In the genomic region with DNA sequence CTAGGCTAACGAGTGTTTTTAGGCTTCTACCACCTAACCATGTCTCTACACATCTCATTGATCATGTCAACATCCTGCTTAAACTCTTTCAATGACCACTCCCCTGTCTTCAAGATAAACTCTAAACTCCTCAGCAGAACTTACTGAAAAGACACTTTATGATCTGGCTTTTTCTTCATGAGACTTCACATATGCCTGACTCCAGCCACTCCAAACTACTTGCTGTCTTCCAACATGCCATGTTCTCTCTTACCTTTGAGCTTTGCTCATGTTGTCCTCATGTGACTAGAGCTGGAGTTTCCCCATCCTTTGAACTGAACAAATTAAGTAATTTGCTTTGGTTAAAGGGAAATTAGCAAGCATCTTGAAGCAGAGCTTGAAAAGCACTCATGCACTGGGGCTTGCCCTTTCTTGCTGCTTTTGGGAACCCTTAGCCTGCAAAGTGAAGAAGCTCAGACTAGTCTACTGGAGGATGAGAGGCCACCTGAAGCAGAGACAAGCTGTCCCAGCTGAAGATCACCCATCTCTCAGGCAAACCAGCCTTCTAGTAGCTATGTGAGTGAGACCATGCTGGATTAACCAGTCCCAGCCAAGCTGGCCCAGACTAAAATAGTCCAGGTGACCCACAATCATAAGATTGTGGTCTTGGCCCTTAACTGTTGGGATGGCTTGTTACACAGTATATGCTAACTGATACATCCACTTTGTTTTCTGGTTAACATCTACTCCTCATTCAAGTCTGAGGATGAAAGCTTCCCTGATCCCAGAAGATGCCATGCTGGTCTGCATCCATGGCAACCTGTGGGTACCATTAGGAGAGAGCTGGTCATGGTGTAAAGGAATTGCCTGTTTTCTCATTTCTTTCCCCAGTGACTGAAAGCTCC, we compare ENCODE assay signal across 1 cellular context.
TF ChIP-seq lines count a peak whose summit lies in the region.

No MANE protein-coding gene starts in this region.

TF ChIP-seq in GM12878, 131 proteins besides CTCF, POLR2A, EP300 and RAD21 (continued from another document and continues in another):
- TF ChIP-seq, protein P1, sequence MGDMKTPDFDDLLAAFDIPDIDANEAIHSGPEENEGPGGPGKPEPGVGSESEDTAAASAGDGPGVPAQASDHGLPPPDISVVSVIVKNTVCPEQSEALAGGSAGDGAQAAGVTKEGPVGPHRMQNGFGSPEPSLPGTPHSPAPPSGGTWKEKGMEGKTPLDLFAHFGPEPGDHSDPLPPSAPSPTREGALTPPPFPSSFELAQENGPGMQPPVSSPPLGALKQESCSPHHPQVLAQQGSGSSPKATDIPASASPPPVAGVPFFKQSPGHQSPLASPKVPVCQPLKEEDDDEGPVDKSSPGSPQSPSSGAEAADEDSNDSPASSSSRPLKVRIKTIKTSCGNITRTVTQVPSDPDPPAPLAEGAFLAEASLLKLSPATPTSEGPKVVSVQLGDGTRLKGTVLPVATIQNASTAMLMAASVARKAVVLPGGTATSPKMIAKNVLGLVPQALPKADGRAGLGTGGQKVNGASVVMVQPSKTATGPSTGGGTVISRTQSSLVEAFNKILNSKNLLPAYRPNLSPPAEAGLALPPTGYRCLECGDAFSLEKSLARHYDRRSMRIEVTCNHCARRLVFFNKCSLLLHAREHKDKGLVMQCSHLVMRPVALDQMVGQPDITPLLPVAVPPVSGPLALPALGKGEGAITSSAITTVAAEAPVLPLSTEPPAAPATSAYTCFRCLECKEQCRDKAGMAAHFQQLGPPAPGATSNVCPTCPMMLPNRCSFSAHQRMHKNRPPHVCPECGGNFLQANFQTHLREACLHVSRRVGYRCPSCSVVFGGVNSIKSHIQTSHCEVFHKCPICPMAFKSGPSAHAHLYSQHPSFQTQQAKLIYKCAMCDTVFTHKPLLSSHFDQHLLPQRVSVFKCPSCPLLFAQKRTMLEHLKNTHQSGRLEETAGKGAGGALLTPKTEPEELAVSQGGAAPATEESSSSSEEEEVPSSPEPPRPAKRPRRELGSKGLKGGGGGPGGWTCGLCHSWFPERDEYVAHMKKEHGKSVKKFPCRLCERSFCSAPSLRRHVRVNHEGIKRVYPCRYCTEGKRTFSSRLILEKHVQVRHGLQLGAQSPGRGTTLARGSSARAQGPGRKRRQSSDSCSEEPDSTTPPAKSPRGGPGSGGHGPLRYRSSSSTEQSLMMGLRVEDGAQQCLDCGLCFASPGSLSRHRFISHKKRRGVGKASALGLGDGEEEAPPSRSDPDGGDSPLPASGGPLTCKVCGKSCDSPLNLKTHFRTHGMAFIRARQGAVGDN (IDR thresholded peaks at IDR 0.05), result peak; percentile 83
- TF ChIP-seq TAF1 (IDR thresholded peaks at IDR 0.05; ENCODE audit: borderline replicate concordance, low read depth, low read length) (0 out of 2 replicates have a peak, but pooled peaks have one; percentile 15), PML (IDR thresholded peaks at IDR 0.05; ENCODE audit: low read length) (no peak; the same call in 1 of the 2 replicates), NFYA (IDR thresholded peaks at IDR 0.05; ENCODE audit: borderline replicate concordance, low read depth, low read length) (no peak), NR2F1 (conservative IDR thresholded peaks at IDR 0.05) (no peak), CBX3 (IDR thresholded peaks at IDR 0.05; ENCODE audit: borderline replicate concordance, low read depth) (no peak), CREM (IDR thresholded peaks at IDR 0.05; ENCODE audit: low read depth) (no peak), CBFB (IDR thresholded peaks at IDR 0.05; ENCODE audit: low read depth) (no peak), PAX5 (IDR thresholded peaks at IDR 0.05; ENCODE audit: borderline replicate concordance, low read depth, low read length) (no peak), IKZF1 (conservative IDR thresholded peaks at IDR 0.05) (no peak), GABPA (IDR thresholded peaks at IDR 0.05; ENCODE audit: low read depth) (no peak), EGR1 (IDR thresholded peaks at IDR 0.05; ENCODE audit: borderline replicate concordance in 1 of 2, low read depth in 2 of 2, low read length in 2 of 2) (no peak), BCL11A (IDR thresholded peaks at IDR 0.05; ENCODE audit: low read depth, low read length) (peak; percentile 59; the same call in 1 of the 2 replicates), ATF7 (IDR thresholded peaks at IDR 0.05; ENCODE audit: low read depth) (no peak), SIN3A (IDR thresholded peaks at IDR 0.05; ENCODE audit: low read depth, low read length) (no peak), ASH2L (IDR thresholded peaks at IDR 0.05; ENCODE audit: borderline replicate concordance, low read depth) (no peak), CHD2 (IDR thresholded peaks at IDR 0.05; ENCODE audit: borderline replicate concordance, low read depth, low read length) (0 out of 2 replicates have a peak, but pooled peaks have one; percentile 11), RFX5 (IDR thresholded peaks at IDR 0.05; ENCODE audit: low read depth, low read length) (no peak), RAD51 (IDR thresholded peaks at IDR 0.05) (peak; percentile 70; the same call in 1 of the 2 replicates), CBX5 (IDR thresholded peaks at IDR 0.05; ENCODE audit: low read depth) (no peak), CREB1 (IDR thresholded peaks at IDR 0.05; ENCODE audit: low read depth) (no peak), CHD1 (IDR thresholded peaks at IDR 0.05; ENCODE audit: low read depth, low read length) (0 out of 2 replicates have a peak, but pooled peaks have one; percentile 15), BACH1 (IDR thresholded peaks at IDR 0.05; ENCODE audit: borderline replicate concordance) (0 out of 2 replicates have a peak, but pooled peaks have one; percentile 4)
- TF ChIP-seq, protein P2, sequence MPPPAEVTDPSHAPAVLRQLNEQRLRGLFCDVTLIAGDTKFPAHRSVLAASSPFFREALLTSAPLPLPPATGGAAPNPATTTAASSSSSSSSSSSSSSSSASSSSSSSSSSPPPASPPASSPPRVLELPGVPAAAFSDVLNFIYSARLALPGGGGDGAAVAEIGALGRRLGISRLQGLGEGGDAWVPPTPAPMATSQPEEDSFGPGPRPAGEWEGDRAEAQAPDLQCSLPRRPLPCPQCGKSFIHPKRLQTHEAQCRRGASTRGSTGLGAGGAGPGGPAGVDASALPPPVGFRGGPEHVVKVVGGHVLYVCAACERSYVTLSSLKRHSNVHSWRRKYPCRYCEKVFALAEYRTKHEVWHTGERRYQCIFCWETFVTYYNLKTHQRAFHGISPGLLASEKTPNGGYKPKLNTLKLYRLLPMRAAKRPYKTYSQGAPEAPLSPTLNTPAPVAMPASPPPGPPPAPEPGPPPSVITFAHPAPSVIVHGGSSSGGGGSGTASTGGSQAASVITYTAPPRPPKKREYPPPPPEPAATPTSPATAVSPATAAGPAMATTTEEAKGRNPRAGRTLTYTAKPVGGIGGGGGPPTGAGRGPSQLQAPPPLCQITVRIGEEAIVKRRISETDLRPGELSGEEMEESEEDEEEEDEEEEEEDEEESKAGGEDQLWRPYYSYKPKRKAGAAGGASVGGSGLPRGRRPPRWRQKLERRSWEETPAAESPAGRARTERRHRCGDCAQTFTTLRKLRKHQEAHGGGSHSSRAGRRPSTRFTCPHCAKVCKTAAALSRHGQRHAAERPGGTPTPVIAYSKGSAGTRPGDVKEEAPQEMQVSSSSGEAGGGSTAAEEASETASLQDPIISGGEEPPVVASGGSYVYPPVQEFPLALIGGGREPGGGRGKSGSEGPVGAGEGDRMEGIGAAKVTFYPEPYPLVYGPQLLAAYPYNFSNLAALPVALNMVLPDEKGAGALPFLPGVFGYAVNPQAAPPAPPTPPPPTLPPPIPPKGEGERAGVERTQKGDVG (CRISPR knock-in tag; IDR thresholded peaks at IDR 0.05), result no peak
- TF ChIP-seq, protein P3, sequence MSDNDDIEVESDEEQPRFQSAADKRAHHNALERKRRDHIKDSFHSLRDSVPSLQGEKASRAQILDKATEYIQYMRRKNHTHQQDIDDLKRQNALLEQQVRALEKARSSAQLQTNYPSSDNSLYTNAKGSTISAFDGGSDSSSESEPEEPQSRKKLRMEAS (IDR thresholded peaks at IDR 0.05; ENCODE audit: low read depth, low read length), result no peak
- TF ChIP-seq, protein P4, sequence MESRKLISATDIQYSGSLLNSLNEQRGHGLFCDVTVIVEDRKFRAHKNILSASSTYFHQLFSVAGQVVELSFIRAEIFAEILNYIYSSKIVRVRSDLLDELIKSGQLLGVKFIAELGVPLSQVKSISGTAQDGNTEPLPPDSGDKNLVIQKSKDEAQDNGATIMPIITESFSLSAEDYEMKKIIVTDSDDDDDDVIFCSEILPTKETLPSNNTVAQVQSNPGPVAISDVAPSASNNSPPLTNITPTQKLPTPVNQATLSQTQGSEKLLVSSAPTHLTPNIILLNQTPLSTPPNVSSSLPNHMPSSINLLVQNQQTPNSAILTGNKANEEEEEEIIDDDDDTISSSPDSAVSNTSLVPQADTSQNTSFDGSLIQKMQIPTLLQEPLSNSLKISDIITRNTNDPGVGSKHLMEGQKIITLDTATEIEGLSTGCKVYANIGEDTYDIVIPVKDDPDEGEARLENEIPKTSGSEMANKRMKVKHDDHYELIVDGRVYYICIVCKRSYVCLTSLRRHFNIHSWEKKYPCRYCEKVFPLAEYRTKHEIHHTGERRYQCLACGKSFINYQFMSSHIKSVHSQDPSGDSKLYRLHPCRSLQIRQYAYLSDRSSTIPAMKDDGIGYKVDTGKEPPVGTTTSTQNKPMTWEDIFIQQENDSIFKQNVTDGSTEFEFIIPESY (IDR thresholded peaks at IDR 0.05), result no peak
- TF ChIP-seq, protein P5, sequence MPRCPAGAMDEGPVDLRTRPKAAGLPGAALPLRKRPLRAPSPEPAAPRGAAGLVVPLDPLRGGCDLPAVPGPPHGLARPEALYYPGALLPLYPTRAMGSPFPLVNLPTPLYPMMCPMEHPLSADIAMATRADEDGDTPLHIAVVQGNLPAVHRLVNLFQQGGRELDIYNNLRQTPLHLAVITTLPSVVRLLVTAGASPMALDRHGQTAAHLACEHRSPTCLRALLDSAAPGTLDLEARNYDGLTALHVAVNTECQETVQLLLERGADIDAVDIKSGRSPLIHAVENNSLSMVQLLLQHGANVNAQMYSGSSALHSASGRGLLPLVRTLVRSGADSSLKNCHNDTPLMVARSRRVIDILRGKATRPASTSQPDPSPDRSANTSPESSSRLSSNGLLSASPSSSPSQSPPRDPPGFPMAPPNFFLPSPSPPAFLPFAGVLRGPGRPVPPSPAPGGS (IDR thresholded peaks at IDR 0.05; ENCODE audit: borderline replicate concordance, insufficient read depth, low read depth, low read length, poor library complexity, severe bottlenecking), result no peak
- TF ChIP-seq, protein P6, sequence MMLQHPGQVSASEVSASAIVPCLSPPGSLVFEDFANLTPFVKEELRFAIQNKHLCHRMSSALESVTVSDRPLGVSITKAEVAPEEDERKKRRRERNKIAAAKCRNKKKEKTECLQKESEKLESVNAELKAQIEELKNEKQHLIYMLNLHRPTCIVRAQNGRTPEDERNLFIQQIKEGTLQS (IDR thresholded peaks at IDR 0.05; ENCODE audit: borderline replicate concordance, extremely low read depth, low read depth, low read length), result no peak
- TF ChIP-seq, protein P7, sequence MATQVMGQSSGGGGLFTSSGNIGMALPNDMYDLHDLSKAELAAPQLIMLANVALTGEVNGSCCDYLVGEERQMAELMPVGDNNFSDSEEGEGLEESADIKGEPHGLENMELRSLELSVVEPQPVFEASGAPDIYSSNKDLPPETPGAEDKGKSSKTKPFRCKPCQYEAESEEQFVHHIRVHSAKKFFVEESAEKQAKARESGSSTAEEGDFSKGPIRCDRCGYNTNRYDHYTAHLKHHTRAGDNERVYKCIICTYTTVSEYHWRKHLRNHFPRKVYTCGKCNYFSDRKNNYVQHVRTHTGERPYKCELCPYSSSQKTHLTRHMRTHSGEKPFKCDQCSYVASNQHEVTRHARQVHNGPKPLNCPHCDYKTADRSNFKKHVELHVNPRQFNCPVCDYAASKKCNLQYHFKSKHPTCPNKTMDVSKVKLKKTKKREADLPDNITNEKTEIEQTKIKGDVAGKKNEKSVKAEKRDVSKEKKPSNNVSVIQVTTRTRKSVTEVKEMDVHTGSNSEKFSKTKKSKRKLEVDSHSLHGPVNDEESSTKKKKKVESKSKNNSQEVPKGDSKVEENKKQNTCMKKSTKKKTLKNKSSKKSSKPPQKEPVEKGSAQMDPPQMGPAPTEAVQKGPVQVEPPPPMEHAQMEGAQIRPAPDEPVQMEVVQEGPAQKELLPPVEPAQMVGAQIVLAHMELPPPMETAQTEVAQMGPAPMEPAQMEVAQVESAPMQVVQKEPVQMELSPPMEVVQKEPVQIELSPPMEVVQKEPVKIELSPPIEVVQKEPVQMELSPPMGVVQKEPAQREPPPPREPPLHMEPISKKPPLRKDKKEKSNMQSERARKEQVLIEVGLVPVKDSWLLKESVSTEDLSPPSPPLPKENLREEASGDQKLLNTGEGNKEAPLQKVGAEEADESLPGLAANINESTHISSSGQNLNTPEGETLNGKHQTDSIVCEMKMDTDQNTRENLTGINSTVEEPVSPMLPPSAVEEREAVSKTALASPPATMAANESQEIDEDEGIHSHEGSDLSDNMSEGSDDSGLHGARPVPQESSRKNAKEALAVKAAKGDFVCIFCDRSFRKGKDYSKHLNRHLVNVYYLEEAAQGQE (IDR thresholded peaks at IDR 0.05; ENCODE audit: low read depth, low read length), result no peak
- TF ChIP-seq, protein P8, sequence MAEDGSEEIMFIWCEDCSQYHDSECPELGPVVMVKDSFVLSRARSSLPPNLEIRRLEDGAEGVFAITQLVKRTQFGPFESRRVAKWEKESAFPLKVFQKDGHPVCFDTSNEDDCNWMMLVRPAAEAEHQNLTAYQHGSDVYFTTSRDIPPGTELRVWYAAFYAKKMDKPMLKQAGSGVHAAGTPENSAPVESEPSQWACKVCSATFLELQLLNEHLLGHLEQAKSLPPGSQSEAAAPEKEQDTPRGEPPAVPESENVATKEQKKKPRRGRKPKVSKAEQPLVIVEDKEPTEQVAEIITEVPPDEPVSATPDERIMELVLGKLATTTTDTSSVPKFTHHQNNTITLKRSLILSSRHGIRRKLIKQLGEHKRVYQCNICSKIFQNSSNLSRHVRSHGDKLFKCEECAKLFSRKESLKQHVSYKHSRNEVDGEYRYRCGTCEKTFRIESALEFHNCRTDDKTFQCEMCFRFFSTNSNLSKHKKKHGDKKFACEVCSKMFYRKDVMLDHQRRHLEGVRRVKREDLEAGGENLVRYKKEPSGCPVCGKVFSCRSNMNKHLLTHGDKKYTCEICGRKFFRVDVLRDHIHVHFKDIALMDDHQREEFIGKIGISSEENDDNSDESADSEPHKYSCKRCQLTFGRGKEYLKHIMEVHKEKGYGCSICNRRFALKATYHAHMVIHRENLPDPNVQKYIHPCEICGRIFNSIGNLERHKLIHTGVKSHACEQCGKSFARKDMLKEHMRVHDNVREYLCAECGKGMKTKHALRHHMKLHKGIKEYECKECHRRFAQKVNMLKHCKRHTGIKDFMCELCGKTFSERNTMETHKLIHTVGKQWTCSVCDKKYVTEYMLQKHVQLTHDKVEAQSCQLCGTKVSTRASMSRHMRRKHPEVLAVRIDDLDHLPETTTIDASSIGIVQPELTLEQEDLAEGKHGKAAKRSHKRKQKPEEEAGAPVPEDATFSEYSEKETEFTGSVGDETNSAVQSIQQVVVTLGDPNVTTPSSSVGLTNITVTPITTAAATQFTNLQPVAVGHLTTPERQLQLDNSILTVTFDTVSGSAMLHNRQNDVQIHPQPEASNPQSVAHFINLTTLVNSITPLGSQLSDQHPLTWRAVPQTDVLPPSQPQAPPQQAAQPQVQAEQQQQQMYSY (CRISPR knock-in tag; IDR thresholded peaks at IDR 0.05), result no peak; the same call in none of the 2 replicates
